8 cellular contexts compared by ENCODE assay signal in genomic region chr15:29668120-29668602, GRCh38.
A peak's percentile ranks its signal among the peaks of the same experiment; 100 is the strongest.
DNase-seq lines count a peak whose midpoint lies in the region; ATAC-seq and TF ChIP-seq lines count a peak whose summit lies in the region.

No MANE protein-coding gene starts in this region.

- H3K4me1 ChIP-seq in left lung, result no peaks in the 10 kb centered on the region

- in situ Hi-C loops in KBM-7 (cut with MboI; ENCODE audit: low pct_unique_long_range_greater_than_20kb, low sequenced_read_pairs), result no loop called here

- intact Hi-C loops in left lung (cut with DNase I), result no loop called here

- H3K4me3 Mint-ChIP-seq in activated CD8-positive, alpha-beta memory T cell treated with anti-CD3 and anti-CD28 coated beads, Interleukin-2, amount 10 ng/mL, durations not matched to agents 7 days and 5 days, result no peak overlapping the region

- no peak overlapping the region for H3K27ac Mint-ChIP-seq in activated CD8-positive, alpha-beta memory T cell treated with anti-CD3 and anti-CD28 coated beads, Interleukin-2, amount 10 ng/mL, durations not matched to agents 7 days and 5 days

- CTCF ChIA-PET in activated CD8-positive, alpha-beta memory T cell treated with anti-CD3 and anti-CD28 coated beads, Interleukin-2, amount 10 ng/mL, durations not matched to agents 7 days and 5 days (lab: Charles Lee), result no interaction called here

- H3K9me3 ChIP-seq in left lung, result no peaks in the 10 kb centered on the region

- DNase-seq in activated CD8-positive, alpha-beta memory T cell treated with anti-CD3 and anti-CD28 coated beads, Interleukin-2, amount 10 ng/mL, durations not matched to agents 7 days and 5 days, result peak; percentile 52
- DNase-seq in activated CD8-positive, alpha-beta memory T cell treated with anti-CD3 and anti-CD28 coated beads, Interleukin-2, amount 50 U/mL, for 4 hours, result no peak
- DNase-seq in KBM-7 (peak; percentile 80), SHP77 treated with DMSO at 0.1 percent for 48 hours (lab: John Stamatoyannopoulos, UW) (peak; percentile 66), dedifferentiated amniotic fluid mesenchymal stem cell (ENCODE audit: extremely low spot score) (peak; percentile 80), left lung (peak in 1 of 2 donors; percentile 70), substantia nigra (lab: John Stamatoyannopoulos, UW) (peak in 44 of 49 donors; percentile 11 to 88 (median 53)), GM19240 (ENCODE audit: insufficient read length, low spot score) (no peak)

- no peak overlapping the region for H3K4me3 ChIP-seq in left lung

- H3K36me3 Mint-ChIP-seq in activated CD8-positive, alpha-beta memory T cell treated with anti-CD3 and anti-CD28 coated beads, Interleukin-2, amount 10 ng/mL, durations not matched to agents 7 days and 5 days, result no peaks in the 10 kb centered on the region

- H3K27ac ChIP-seq in left lung, result no peak overlapping the region
- no peak overlapping the region for H3K27ac ChIP-seq in substantia nigra (ENCODE audit: low read depth, low read length, poor library complexity, severe bottlenecking)

- no peaks in the 10 kb centered on the region for H3K27me3 ChIP-seq in left lung

- peak; percentile 58 for ATAC-seq in activated CD8-positive, alpha-beta memory T cell treated with anti-CD3 and anti-CD28 coated beads, Interleukin-2, amount 10 ng/mL, durations not matched to agents 7 days and 5 days
- ATAC-seq in left lung, result peak; percentile 85

- no peaks in the 10 kb centered on the region for H3K9me3 Mint-ChIP-seq in activated CD8-positive, alpha-beta memory T cell treated with anti-CD3 and anti-CD28 coated beads, Interleukin-2, amount 10 ng/mL, durations not matched to agents 7 days and 5 days (ENCODE audit: low read depth)

- peak; percentile 73 to 75 for TF ChIP-seq CTCF in left lung (IDR thresholded peaks at IDR 0.05)

- H3K27me3 Mint-ChIP-seq in activated CD8-positive, alpha-beta memory T cell treated with anti-CD3 and anti-CD28 coated beads, Interleukin-2, amount 10 ng/mL, durations not matched to agents 7 days and 5 days, result peaks cover under 1% of the 10 kb centered on the region

- no peaks in the 10 kb centered on the region for H3K36me3 ChIP-seq in left lung

- H3K4me1 Mint-ChIP-seq in activated CD8-positive, alpha-beta memory T cell treated with anti-CD3 and anti-CD28 coated beads, Interleukin-2, amount 10 ng/mL, durations not matched to agents 7 days and 5 days, result no peaks in the 10 kb centered on the region

Comparison
In these comparisons a context has a peak if more than half of its experiments do, and no peak if none do; other contexts are left out.
1. DNase-seq: peak in activated CD8-positive, alpha-beta memory T cell treated with anti-CD3 and anti-CD28 coated beads, Interleukin-2, amount 10 ng/mL, durations not matched to agents 7 days and 5 days (single experiment), KBM-7 (single experiment), SHP77 treated with DMSO at 0.1 percent for 48 hours (single experiment), dedifferentiated amniotic fluid mesenchymal stem cell (single experiment) and substantia nigra (44 of 49); none in activated CD8-positive, alpha-beta memory T cell treated with anti-CD3 and anti-CD28 coated beads, Interleukin-2, amount 50 U/mL, for 4 hours (single experiment) and GM19240 (single experiment).